9 cellular contexts compared by ENCODE assay signal in genomic region chr5:74040065-74040551, GRCh38.
DNase-seq lines count a peak whose midpoint lies in the region; ATAC-seq and TF ChIP-seq lines count a peak whose summit lies in the region.
"Had no signal": no experiment of that assay in that cellular context is flagged by ENCODE, and none has a peak within 500 bp of the region (broad histone marks: within the 10 kb centered on the region; RNA-seq: fewer than 3 reads in every experiment).

No MANE protein-coding gene starts in this region.

- peak; percentile 28 for ATAC-seq in left lung
- no peak for ATAC-seq in activated CD8-positive, alpha-beta memory T cell treated with anti-CD3 and anti-CD28 coated beads, Interleukin-2, amount 10 ng/mL, durations not matched to agents 7 days and 5 days
- no peak for ATAC-seq in GM18505 (IDR thresholded peaks at IDR 0.05; ENCODE audit: unreplicated experiment)
- no peak for ATAC-seq in HG03457 (IDR thresholded peaks at IDR 0.05; ENCODE audit: unreplicated experiment)

- H3K4me3 Mint-ChIP-seq in activated CD8-positive, alpha-beta memory T cell treated with anti-CD3 and anti-CD28 coated beads, Interleukin-2, amount 10 ng/mL, durations not matched to agents 7 days and 5 days: no peak overlapping the region

- peak; percentile 49 for DNase-seq in COLO668 (lab: John Stamatoyannopoulos, UW; ENCODE audit: unreplicated experiment)
- DNase-seq in NCI-H146 treated with DMSO at 0.1 percent for 48 hours (lab: John Stamatoyannopoulos, UW; ENCODE audit: unreplicated experiment): peak; percentile 25
- DNase-seq in amniotic epithelial cell (ENCODE audit: low read depth): peak; percentile 91
- no peak for DNase-seq in left lung
- DNase-seq in NCI-H2107 treated with DMSO at 0.1 percent for 48 hours (lab: John Stamatoyannopoulos, UW; ENCODE audit: unreplicated experiment): no peak
- no peak for DNase-seq in activated CD8-positive, alpha-beta memory T cell treated with anti-CD3 and anti-CD28 coated beads, Interleukin-2, amount 10 ng/mL, durations not matched to agents 7 days and 5 days

- H3K27ac ChIP-seq in left lung: no peak overlapping the region
- H3K27ac ChIP-seq: suprapubic skin had no signal

- H3K9me3 Mint-ChIP-seq in activated CD8-positive, alpha-beta memory T cell treated with anti-CD3 and anti-CD28 coated beads, Interleukin-2, amount 10 ng/mL, durations not matched to agents 7 days and 5 days (ENCODE audit: low read depth): no peaks in the 10 kb centered on the region

- H3K27me3 ChIP-seq in left lung: no peaks in the 10 kb centered on the region
- H3K27me3 ChIP-seq: suprapubic skin had no signal

- TF ChIP-seq POLR2A in GM18505 (IDR thresholded peaks at IDR 0.05; ENCODE audit: borderline replicate concordance, extremely low read depth, insufficient read depth, insufficient read length): no peak

- no peaks in the 10 kb centered on the region for H3K9me3 ChIP-seq in left lung
- H3K9me3 ChIP-seq: suprapubic skin had no signal

- CTCF ChIA-PET in activated CD8-positive, alpha-beta memory T cell treated with anti-CD3 and anti-CD28 coated beads, Interleukin-2, amount 10 ng/mL, durations not matched to agents 7 days and 5 days (lab: Charles Lee): no interaction called here

- H3K27me3 Mint-ChIP-seq in activated CD8-positive, alpha-beta memory T cell treated with anti-CD3 and anti-CD28 coated beads, Interleukin-2, amount 10 ng/mL, durations not matched to agents 7 days and 5 days: peaks cover 4% of the 10 kb centered on the region

- no peak overlapping the region for H3K27ac Mint-ChIP-seq in activated CD8-positive, alpha-beta memory T cell treated with anti-CD3 and anti-CD28 coated beads, Interleukin-2, amount 10 ng/mL, durations not matched to agents 7 days and 5 days

- H3K4me1 Mint-ChIP-seq in activated CD8-positive, alpha-beta memory T cell treated with anti-CD3 and anti-CD28 coated beads, Interleukin-2, amount 10 ng/mL, durations not matched to agents 7 days and 5 days: peaks cover 3% of the 10 kb centered on the region

- no peaks in the 10 kb centered on the region for H3K36me3 ChIP-seq in left lung
- H3K36me3 ChIP-seq: suprapubic skin had no signal

- intact Hi-C loops in left lung (cut with DNase I): no loop called here

- no peak overlapping the region for H3K4me3 ChIP-seq in left lung
- H3K4me3 ChIP-seq: suprapubic skin had no signal

- H3K4me1 ChIP-seq in left lung: peaks cover 5 to 7% of the 10 kb centered on the region in 2 donors

- TF ChIP-seq CTCF in left lung (IDR thresholded peaks at IDR 0.05): no peak

- H3K36me3 Mint-ChIP-seq in activated CD8-positive, alpha-beta memory T cell treated with anti-CD3 and anti-CD28 coated beads, Interleukin-2, amount 10 ng/mL, durations not matched to agents 7 days and 5 days: no peaks in the 10 kb centered on the region

Comparison
In these comparisons a context has a peak if more than half of its experiments do, and no peak if none do; other contexts are left out.
1. DNase-seq: peak in COLO668 (single experiment), NCI-H146 treated with DMSO at 0.1 percent for 48 hours (single experiment) and amniotic epithelial cell (single experiment); none in left lung (0 of 2), NCI-H2107 treated with DMSO at 0.1 percent for 48 hours (single experiment) and activated CD8-positive, alpha-beta memory T cell treated with anti-CD3 and anti-CD28 coated beads, Interleukin-2, amount 10 ng/mL, durations not matched to agents 7 days and 5 days (single experiment).